8 cellular contexts compared by ENCODE assay signal in the genomic region with DNA sequence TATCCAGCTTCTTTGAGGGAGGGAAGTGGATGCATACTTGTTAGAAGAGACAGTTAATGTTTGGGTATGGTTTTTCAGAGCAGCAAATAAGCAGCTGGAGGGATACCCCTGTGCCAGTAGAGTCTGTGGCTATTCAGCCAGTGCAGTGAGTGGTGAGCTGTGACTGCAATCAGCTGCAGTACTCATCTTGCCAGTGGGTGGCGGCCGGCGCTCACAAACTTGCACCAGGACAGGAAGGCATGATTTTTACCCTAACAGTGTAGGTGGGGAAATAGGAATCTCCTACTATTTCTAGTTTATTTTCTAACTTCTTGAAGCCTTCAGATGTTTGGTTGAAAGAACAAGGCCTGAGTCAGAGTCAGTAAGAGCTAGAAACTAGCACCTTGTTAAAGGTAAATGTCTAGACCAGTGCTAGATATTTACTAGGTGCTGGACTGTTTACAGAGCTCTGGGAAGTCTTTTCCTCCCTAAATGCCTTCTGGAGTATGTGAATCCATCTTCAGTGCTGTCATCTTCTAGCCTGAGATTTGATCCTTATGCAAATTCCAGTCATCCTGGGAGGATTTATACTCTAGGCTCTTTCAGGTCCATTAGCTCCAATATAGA. TPM values are rescaled to one million over a fixed set of nuclear protein-coding genes. Genes with fewer than 3 reads are reported as not detected.
DNase-seq lines count a peak whose midpoint lies in the region; ATAC-seq and TF ChIP-seq lines count a peak whose summit lies in the region.

No MANE protein-coding gene starts in this region.

- no peaks in the 10 kb centered on the region for H3K9me3 Mint-ChIP-seq in activated naive CD8-positive, alpha-beta T cell treated with anti-CD3 and anti-CD28 coated beads, Interleukin-2, amount 50 U/mL, for 24 hours

- no peaks in the 10 kb centered on the region for H3K9me3 ChIP-seq in left ventricle myocardium inferior (replicated peaks)

- peaks cover 23% of the 10 kb centered on the region for H3K27me3 ChIP-seq in left ventricle myocardium inferior (ENCODE audit: low read depth)

- H3K4me3 ChIP-seq in left ventricle myocardium inferior: no peak overlapping the region

- H3K27ac Mint-ChIP-seq in activated naive CD8-positive, alpha-beta T cell treated with anti-CD3 and anti-CD28 coated beads, Interleukin-2, amount 50 U/mL, for 24 hours: no peak overlapping the region

- peaks cover 19% of the 10 kb centered on the region for H3K27me3 Mint-ChIP-seq in activated naive CD8-positive, alpha-beta T cell treated with anti-CD3 and anti-CD28 coated beads, Interleukin-2, amount 50 U/mL, for 24 hours

- H3K4me1 Mint-ChIP-seq in activated naive CD8-positive, alpha-beta T cell treated with anti-CD3 and anti-CD28 coated beads, Interleukin-2, amount 50 U/mL, for 24 hours: peaks cover 2% of the 10 kb centered on the region

- no peaks in the 10 kb centered on the region for H3K36me3 Mint-ChIP-seq in activated naive CD8-positive, alpha-beta T cell treated with anti-CD3 and anti-CD28 coated beads, Interleukin-2, amount 50 U/mL, for 24 hours (ENCODE audit: low read depth)

- H3K4me1 ChIP-seq in left ventricle myocardium inferior: peaks cover 36% of the 10 kb centered on the region

- H3K27ac ChIP-seq in left ventricle myocardium inferior (replicated peaks): peak overlapping the region; percentile 9

- H3K4me3 Mint-ChIP-seq in activated naive CD8-positive, alpha-beta T cell treated with anti-CD3 and anti-CD28 coated beads, Interleukin-2, amount 50 U/mL, for 24 hours: no peak overlapping the region

- DNase-seq in DMS114 treated with DMSO at 0.1 percent for 48 hours (lab: John Stamatoyannopoulos, UW; ENCODE audit: unreplicated experiment) (peak; percentile 57), SKM-1 treated with dmso at 0.1 percent for 144 hours (lab: John Stamatoyannopoulos, UW; ENCODE audit: unreplicated experiment) (peak; percentile 73), left ventricle myocardium inferior (peak; percentile 74), sciatic nerve (ENCODE audit: low spot score) (peak; percentile 82), NCI-H187 (lab: John Stamatoyannopoulos, UW) (no peak)
- peak; percentile 68 for DNase-seq in activated naive CD8-positive, alpha-beta T cell treated with anti-CD3 and anti-CD28 coated beads, Interleukin-2, amount 50 U/mL, for 24 hours

- no peaks in the 10 kb centered on the region for H3K36me3 ChIP-seq in left ventricle myocardium inferior

- peak; percentile 94 for TF ChIP-seq CTCF in left ventricle myocardium inferior (IDR thresholded peaks at IDR 0.05; ENCODE audit: borderline replicate concordance)

- ATAC-seq in GM19438 (IDR thresholded peaks at IDR 0.05; ENCODE audit: low read depth, unreplicated experiment) (peak; percentile 78), HG03520 (IDR thresholded peaks at IDR 0.05; ENCODE audit: unreplicated experiment) (peak; percentile 86), sciatic nerve (peak; percentile 88)
- peak; percentile 79 for ATAC-seq in activated naive CD8-positive, alpha-beta T cell treated with anti-CD3 and anti-CD28 coated beads, Interleukin-2, amount 50 U/mL, for 24 hours

- intact Hi-C loops in left ventricle myocardium inferior (cut with micrococcal nuclease) (loop anchor here (5.0 kb wide), 2 partner anchors 42 to 342 kb away; no protein-coding TSS in a partner anchor), sciatic nerve (cut with DNase I) (loop anchor here (5.0 kb wide), 1 partner anchor 342 kb away; no protein-coding TSS in a partner anchor)

RNA-seq across cellular contexts. Expression of a gene that starts 23.6 kb away (rescaled TPM):
- 12.3 TPM for total RNA-seq in left ventricle myocardium inferior
- 13.2 TPM for total RNA-seq in sciatic nerve

Comparison
In these comparisons a context has a peak if more than half of its experiments do, and no peak if none do; other contexts are left out.
1. DNase-seq: peak in DMS114 treated with DMSO at 0.1 percent for 48 hours (single experiment), SKM-1 treated with dmso at 0.1 percent for 144 hours (single experiment), activated naive CD8-positive, alpha-beta T cell treated with anti-CD3 and anti-CD28 coated beads, Interleukin-2, amount 50 U/mL, for 24 hours (single experiment), left ventricle myocardium inferior (single experiment) and sciatic nerve (single experiment); none in NCI-H187 (0 of 2).
2. Peak in every context shown above with its lines, with median percentiles within 50 percentile points of each other: ATAC-seq.